Comparison of ENCODE assay signal across 32 cellular contexts in the genomic region with DNA sequence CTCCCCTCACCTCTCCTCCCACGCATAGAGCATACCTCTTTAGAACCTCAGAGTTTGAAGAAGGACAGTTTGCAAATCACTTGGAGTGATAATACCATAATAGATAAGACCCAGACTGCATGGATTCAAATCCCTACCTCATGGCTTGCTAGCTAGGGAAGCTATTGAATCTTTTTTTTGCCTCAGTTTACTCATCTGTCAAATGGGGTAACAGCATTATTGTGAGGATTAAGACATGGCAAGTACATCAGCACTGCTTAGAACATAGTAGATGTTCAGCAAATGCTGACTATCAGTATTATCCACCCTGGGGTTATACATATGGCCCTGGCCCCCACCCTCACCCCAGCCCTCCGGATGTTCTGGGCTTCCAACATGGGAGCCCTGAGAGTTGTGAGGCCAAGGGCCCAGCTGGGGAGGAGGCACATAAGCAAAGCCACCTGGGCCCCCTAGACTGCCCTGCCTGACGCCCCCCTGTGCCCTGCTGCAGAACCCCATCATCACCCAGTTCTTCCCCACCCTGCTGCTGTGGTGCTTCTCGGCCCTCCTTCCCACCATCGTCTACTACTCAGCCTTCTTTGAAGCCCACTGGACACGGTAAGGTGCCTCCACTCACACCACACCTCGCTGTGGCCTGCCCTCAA. TPM values are rescaled to one million over a fixed set of nuclear protein-coding genes. Genes with fewer than 3 reads are reported as not detected.
"Had no signal": no experiment of that assay in that cellular context is flagged by ENCODE, and none has a peak within 500 bp of the region (broad histone marks: within the 10 kb centered on the region; RNA-seq: fewer than 3 reads in every experiment).

No MANE protein-coding gene starts in this region.

- H3K9ac ChIP-seq: neural progenitor cell had no signal

- H3K36me3 Mint-ChIP-seq: natural killer cell treated with Interleukin-12 subunit alpha and Interleukin-12 subunit beta and Interleukin-15 and Interleukin-18, amount 100 ng/mL, for 72 hours had no signal

- H3K27me3 Mint-ChIP-seq: naive B cell; natural killer cell treated with Interleukin-12 subunit alpha and Interleukin-12 subunit beta and Interleukin-15 and Interleukin-18, amount 100 ng/mL, for 72 hours had no signal

- H3K36me3 ChIP-seq: neural progenitor cell, prostate gland had no signal

- H3K27ac ChIP-seq: dorsolateral prefrontal cortex, epithelial cell of prostate, esophagus muscularis mucosa, heart right ventricle, left lung, neural progenitor cell, prostate gland, right atrium auricular region, skin epidermis, stomach, thyroid gland had no signal

- H3K9me3 Mint-ChIP-seq: mesothelial cell of epicardium; naive B cell; natural killer cell treated with Interleukin-12 subunit alpha and Interleukin-12 subunit beta and Interleukin-15 and Interleukin-18, amount 100 ng/mL, for 72 hours; neural progenitor cell had no signal

- H3K4me1 Mint-ChIP-seq: mesothelial cell of epicardium, neural progenitor cell had no signal

- ATAC-seq: left lung; mucosa of descending colon; natural killer cell treated with Interleukin-12 subunit alpha and Interleukin-12 subunit beta and Interleukin-15 and Interleukin-18, amount 100 ng/mL, for 72 hours had no signal

- H3K4me1 ChIP-seq: neural progenitor cell, prostate gland had no signal

- H3K27me3 ChIP-seq: dorsolateral prefrontal cortex, esophagus muscularis mucosa, heart right ventricle, left lung, neural progenitor cell, right atrium auricular region, stomach, thyroid gland had no signal

- DNase-seq: cerebellar nuclear complex; cortex of kidney; dorsolateral prefrontal cortex; effector CD4-positive, alpha-beta T cell; foreskin melanocyte; glutamatergic neuron; heart right ventricle; hippocampal formation; left cardiac atrium; left lung; mesenchymal stem cell; mucosa of descending colon; naive B cell; stimulated activated CD4-positive, alpha-beta T cell treated with anti-CD3 and anti-CD28 coated beads, Interleukin-15, amount 100 ng/mL, for 24 hours; stimulated activated CD4-positive, alpha-beta T cell treated with anti-CD3 and anti-CD28 coated beads, Interleukin-4, amount 100 ng/mL, for 1 hour; stimulated activated CD8-positive, alpha-beta memory T cell treated with anti-CD3 and anti-CD28 coated beads, Interleukin-4, amount 100 ng/mL, for 48 hours; stimulated activated naive CD4-positive, alpha-beta T cell; stomach; thyroid gland; trophoblast cell had no signal

- H3K4me2 ChIP-seq: neural progenitor cell had no signal

- H3K4me3 Mint-ChIP-seq: mesothelial cell of epicardium; naive B cell; natural killer cell treated with Interleukin-12 subunit alpha and Interleukin-12 subunit beta and Interleukin-15 and Interleukin-18, amount 100 ng/mL, for 72 hours; neural progenitor cell had no signal

- FAIRE-seq: islet of Langerhans had no signal

- H3K27ac Mint-ChIP-seq: mesothelial cell of epicardium; natural killer cell treated with Interleukin-12 subunit alpha and Interleukin-12 subunit beta and Interleukin-15 and Interleukin-18, amount 100 ng/mL, for 72 hours had no signal

- H3K4me3 ChIP-seq: dorsolateral prefrontal cortex, esophagus muscularis mucosa, heart right ventricle, left lung, mucosa of descending colon, neural progenitor cell, prostate gland, right atrium auricular region, skin epidermis, stomach, thyroid gland had no signal

- H3K9me3 ChIP-seq: esophagus muscularis mucosa, heart right ventricle, left lung, mucosa of descending colon, prostate gland, right atrium auricular region, stomach, thyroid gland had no signal

- H2AFZ ChIP-seq: neural progenitor cell had no signal

RNA-seq across cellular contexts. Expression of gene CAPN11, which starts 9.1 kb away (rescaled TPM):
- total RNA-seq: fibroblast of lung; kidney epithelial cell; mesothelial cell of epicardium; natural killer cell treated with Interleukin-12 subunit alpha and Interleukin-12 subunit beta and Interleukin-15 and Interleukin-18, amount 100 ng/mL, for 72 hours; osteocyte had no signal
- polyA plus RNA-seq: fibroblast of lung had no signal
